8 cellular contexts compared by ENCODE assay signal in the genomic region with DNA sequence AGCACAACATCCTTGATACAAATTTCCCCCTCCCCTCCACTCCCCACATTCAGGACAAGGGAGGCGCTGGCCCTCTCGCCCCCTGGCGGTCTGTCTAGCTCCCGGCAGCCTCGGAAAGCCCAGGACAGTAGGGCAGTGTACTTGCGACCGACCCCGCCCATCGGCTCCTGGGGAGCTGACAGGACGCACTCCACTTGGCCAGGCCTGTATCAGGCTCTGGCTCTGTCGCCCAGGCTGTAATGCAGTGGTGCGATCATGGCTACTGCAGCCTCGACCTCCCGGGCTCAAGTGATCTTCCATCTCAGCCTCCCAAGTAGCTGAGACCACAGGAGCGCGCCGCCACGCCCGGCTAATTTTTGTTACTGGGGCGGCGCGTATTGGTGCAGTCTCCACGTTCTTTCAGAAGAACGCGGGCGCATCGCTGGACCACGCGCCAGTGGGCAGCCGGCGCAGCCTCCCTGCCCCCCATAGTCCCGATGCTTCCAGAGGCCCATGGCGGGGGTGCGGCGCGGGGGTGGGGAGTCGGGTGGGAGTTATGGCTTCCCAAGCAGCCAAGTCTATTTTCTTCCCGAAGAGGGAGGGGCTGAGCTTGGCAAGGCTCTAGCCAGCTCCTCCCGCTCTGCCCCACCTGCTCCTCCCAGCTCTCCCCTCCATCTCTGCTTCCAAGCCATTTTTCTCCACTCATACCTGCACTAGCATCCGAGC. TPM values are rescaled to one million over a fixed set of nuclear protein-coding genes. Genes with fewer than 3 reads are reported as not detected.
DNase-seq lines count a peak whose midpoint lies in the region; ATAC-seq and TF ChIP-seq lines count a peak whose summit lies in the region.

No MANE protein-coding gene starts in this region.

- ATAC-seq in HG02973 (IDR thresholded peaks at IDR 0.05; ENCODE audit: unreplicated experiment) (peak; percentile 83), HG02840 (IDR thresholded peaks at IDR 0.05; ENCODE audit: low FRiP score, unreplicated experiment) (no peak)

- H3K27ac ChIP-seq in suprapubic skin = no peak overlapping the region

- DNase-seq in GM12864 (ENCODE audit: low read depth) (peak; percentile 16), NCI-H82 treated with DMSO at 0.1 percent for 48 hours (lab: John Stamatoyannopoulos, UW; ENCODE audit: unreplicated experiment) (peak; percentile 54), activated T-cell treated with anti-CD3 and anti-CD28 coated beads for 1 hour (ENCODE audit: low read depth) (peak; percentile 45), erythroblast (lab: John Stamatoyannopoulos, UW) (peak; percentile 72 to 73), mucosa of gallbladder (ENCODE audit: low spot score) (peak; percentile 24), suprapubic skin (ENCODE audit: low spot score in 2 of 2) (peak; percentile 74 to 78)

- no peaks in the 10 kb centered on the region for H3K36me3 ChIP-seq in suprapubic skin

- TF ChIP-seq CTCF in GM12864 (IDR thresholded peaks at IDR 0.05; ENCODE audit: low read depth, low read length, missing control alignments) (peak; percentile 71), suprapubic skin (IDR thresholded peaks at IDR 0.05) (peak; percentile 15 to 48)

- TF ChIP-seq EP300 in suprapubic skin (IDR thresholded peaks at IDR 0.05) = no peak

- 57% methylated on average over 16 of the region's 40 CpGs for WGBS in suprapubic skin

- H3K4me1 ChIP-seq in suprapubic skin = no peaks in the 10 kb centered on the region

- H3K4me3 ChIP-seq in GM12864 (ENCODE audit: low read depth, low read length) (peak overlapping the region; percentile 40), suprapubic skin (peak overlapping the region; percentile 32)

- no peak for TF ChIP-seq POLR2A in erythroblast (IDR thresholded peaks at IDR 0.05; ENCODE audit: low read length)
- no peak for TF ChIP-seq POLR2A in suprapubic skin (IDR thresholded peaks at IDR 0.05)

- H3K9me3 ChIP-seq in suprapubic skin = no peaks in the 10 kb centered on the region

- H3K27me3 ChIP-seq in suprapubic skin = no peaks in the 10 kb centered on the region

RNA-seq across cellular contexts. Expression of a gene that starts 7.8 kb away (rescaled TPM):
- total RNA-seq in mucosa of gallbladder (not detected), suprapubic skin (not detected)

RNA-seq across cellular contexts. Expression of a gene that starts 16.2 kb away (rescaled TPM):
- total RNA-seq in mucosa of gallbladder (114 TPM), suprapubic skin (10 to 100 TPM; 28.7 to 52.9 (median 48.0) TPM)

RNA-seq across cellular contexts. Expression of a gene that starts 16.3 kb away (rescaled TPM):
- 14.0 TPM for total RNA-seq in mucosa of gallbladder
- total RNA-seq in suprapubic skin = 10 to 100 TPM; 13.9 to 22.2 (median 18.6) TPM

RNA-seq across cellular contexts. Expression of a gene that starts 35.1 kb away (rescaled TPM):
- total RNA-seq in mucosa of gallbladder (7.3 TPM), suprapubic skin (1 to 10 TPM; 2.7 to 6.6 (median 5.5) TPM)

RNA-seq across cellular contexts. Expression of a gene that starts 55.7 kb away (rescaled TPM):
- total RNA-seq in mucosa of gallbladder (7.1 TPM), suprapubic skin (10 to 100 TPM in 1 of 4 donors, 1 to 10 TPM in 3; 4.0 to 11.7 (median 6.5) TPM)

Comparison
In these comparisons a context has a peak if more than half of its experiments do, and no peak if none do; other contexts are left out.
1. DNase-seq: peak in every context shown above with its lines; median percentile 76 in suprapubic skin; 72 in erythroblast; 54 in NCI-H82 treated with DMSO at 0.1 percent for 48 hours; 45 in activated T-cell treated with anti-CD3 and anti-CD28 coated beads for 1 hour; 24 in mucosa of gallbladder; 16 in GM12864.